28 cellular contexts compared by ENCODE assay signal in the genomic region with DNA sequence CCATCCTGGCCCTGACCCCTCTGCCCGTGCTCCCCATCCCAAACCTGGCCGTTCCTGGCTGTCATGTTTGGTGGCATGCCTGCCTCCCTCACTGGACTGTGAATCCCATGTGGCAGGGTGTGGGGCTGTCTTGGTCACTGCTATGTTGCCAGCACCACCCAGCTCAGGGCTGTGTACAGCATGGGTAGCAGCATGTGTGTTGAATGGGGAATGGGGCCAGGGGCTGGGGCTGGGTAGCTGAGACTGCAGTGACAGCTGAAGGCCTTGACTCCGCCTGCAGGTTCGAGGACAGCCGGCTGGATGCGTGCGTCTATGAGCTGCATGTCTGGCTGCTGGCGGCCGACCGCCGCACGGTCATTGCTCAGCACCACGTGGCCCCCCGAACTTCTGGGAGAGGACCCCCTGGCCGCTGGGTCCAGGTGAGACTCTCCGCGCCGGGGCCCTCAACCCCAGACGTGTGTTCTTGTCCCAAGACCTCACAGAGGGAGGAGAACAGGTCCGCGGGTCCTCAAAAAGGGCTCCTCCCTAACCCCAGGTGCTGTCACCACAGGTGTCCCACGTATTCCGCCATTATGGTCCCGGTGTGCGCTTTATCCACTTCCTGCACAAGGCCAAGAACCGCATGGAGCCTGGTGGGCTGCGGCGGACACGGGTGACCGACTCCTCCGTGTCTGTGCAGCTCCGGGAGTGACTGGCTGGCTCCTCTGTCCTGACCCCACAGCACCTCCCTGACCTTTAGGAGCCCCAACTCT. TPM values are rescaled to one million over a fixed set of nuclear protein-coding genes. Genes with fewer than 3 reads are reported as not detected.
"Had no signal": no experiment of that assay in that cellular context is flagged by ENCODE, and none has a peak within 500 bp of the region (broad histone marks: within the 10 kb centered on the region; RNA-seq: fewer than 3 reads in every experiment).

No MANE protein-coding gene starts in this region.

- H3K4me3 ChIP-seq: esophagus muscularis mucosa, gastrocnemius medialis, heart right ventricle, mucosa of descending colon, psoas muscle, spleen, stomach had no signal

- H3K4me3 Mint-ChIP-seq: naive thymus-derived CD8-positive, alpha-beta T cell had no signal

- H3K9me3 Mint-ChIP-seq: naive thymus-derived CD8-positive, alpha-beta T cell had no signal

- H3K27ac ChIP-seq: dorsolateral prefrontal cortex, esophagus muscularis mucosa, gastrocnemius medialis, heart right ventricle, psoas muscle, spleen, stomach had no signal

- H3K27ac Mint-ChIP-seq: naive thymus-derived CD8-positive, alpha-beta T cell had no signal

- H3K9me3 ChIP-seq: esophagus muscularis mucosa, gastrocnemius medialis, heart right ventricle, mucosa of descending colon, psoas muscle, spleen, stomach had no signal

- H3K4me1 ChIP-seq: gastrocnemius medialis, psoas muscle had no signal

- H3K36me3 ChIP-seq: esophagus muscularis mucosa, gastrocnemius medialis, heart right ventricle, spleen, stomach had no signal

- DNase-seq: cortex of kidney; dorsolateral prefrontal cortex; effector CD8-positive, alpha-beta T cell; gastrocnemius medialis; heart right ventricle; hypothalamus; kidney glomerular epithelial cell; mammary epithelial cell; mucosa of descending colon; naive thymus-derived CD8-positive, alpha-beta T cell; occipital lobe; psoas muscle; retina; spleen; stimulated activated CD4-positive, alpha-beta T cell treated with anti-CD3 and anti-CD28 coated beads, Interleukin-15, amount 100 ng/mL, for 24 hours; stimulated activated CD4-positive, alpha-beta T cell treated with anti-CD3 and anti-CD28 coated beads, Interleukin-1b, Interleukin-23, amount 100 ng/mL, for 48 hours; stimulated activated CD4-positive, alpha-beta T cell treated with anti-CD3 and anti-CD28 coated beads, Interleukin-4, amount 100 ng/mL, for 4 hours; stimulated activated naive CD4-positive, alpha-beta T cell; stomach; trophoblast cell had no signal

- H3K36me3 Mint-ChIP-seq: naive thymus-derived CD8-positive, alpha-beta T cell had no signal

- ATAC-seq: gastrocnemius medialis; mucosa of descending colon; naive thymus-derived CD8-positive, alpha-beta T cell; psoas muscle; sciatic nerve had no signal

RNA-seq across cellular contexts. Expression of a gene that starts 3.5 kb away (rescaled TPM):
- total RNA-seq: fibroblast of villous mesenchyme; gastrocnemius medialis; heart right ventricle; naive thymus-derived CD8-positive, alpha-beta T cell; occipital lobe; sciatic nerve; skeletal muscle tissue; stomach had no signal
- polyA plus RNA-seq: naive thymus-derived CD8-positive, alpha-beta T cell; neural cell had no signal

RNA-seq across cellular contexts. Expression of a gene that starts 3.8 kb away (rescaled TPM):
- total RNA-seq: esophagus muscularis mucosa; fibroblast of villous mesenchyme; gastrocnemius medialis; lower leg skin; mammary epithelial cell; mucosa of descending colon; naive thymus-derived CD8-positive, alpha-beta T cell; occipital lobe; sciatic nerve; skeletal muscle tissue; spleen; stomach; urinary bladder had no signal
- polyA plus RNA-seq: heart right ventricle; mammary epithelial cell; naive thymus-derived CD8-positive, alpha-beta T cell; neural cell; psoas muscle; spleen; thymus; urinary bladder had no signal

RNA-seq across cellular contexts. Expression of a gene that starts 44.6 kb away (rescaled TPM):
- total RNA-seq: esophagus muscularis mucosa; fibroblast of villous mesenchyme; gastrocnemius medialis; heart right ventricle; lower leg skin; mammary epithelial cell; mucosa of descending colon; naive thymus-derived CD8-positive, alpha-beta T cell; occipital lobe; psoas muscle; sciatic nerve; skeletal muscle tissue; spleen; stomach; urinary bladder had no signal
- polyA plus RNA-seq: heart right ventricle; mammary epithelial cell; naive thymus-derived CD8-positive, alpha-beta T cell; neural cell; psoas muscle; spleen; stomach; urinary bladder had no signal

RNA-seq across cellular contexts. Expression of a gene that starts 48.4 kb away (rescaled TPM):
- total RNA-seq: esophagus muscularis mucosa; fibroblast of villous mesenchyme; gastrocnemius medialis; heart right ventricle; lower leg skin; mammary epithelial cell; mucosa of descending colon; naive thymus-derived CD8-positive, alpha-beta T cell; occipital lobe; psoas muscle; sciatic nerve; skeletal muscle tissue; spleen; stomach; urinary bladder had no signal
- polyA plus RNA-seq: heart right ventricle, mammary epithelial cell, neural cell, psoas muscle, spleen, stomach, urinary bladder had no signal
